Comparison of ENCODE assay signal across 16 cellular contexts in the genomic region with DNA sequence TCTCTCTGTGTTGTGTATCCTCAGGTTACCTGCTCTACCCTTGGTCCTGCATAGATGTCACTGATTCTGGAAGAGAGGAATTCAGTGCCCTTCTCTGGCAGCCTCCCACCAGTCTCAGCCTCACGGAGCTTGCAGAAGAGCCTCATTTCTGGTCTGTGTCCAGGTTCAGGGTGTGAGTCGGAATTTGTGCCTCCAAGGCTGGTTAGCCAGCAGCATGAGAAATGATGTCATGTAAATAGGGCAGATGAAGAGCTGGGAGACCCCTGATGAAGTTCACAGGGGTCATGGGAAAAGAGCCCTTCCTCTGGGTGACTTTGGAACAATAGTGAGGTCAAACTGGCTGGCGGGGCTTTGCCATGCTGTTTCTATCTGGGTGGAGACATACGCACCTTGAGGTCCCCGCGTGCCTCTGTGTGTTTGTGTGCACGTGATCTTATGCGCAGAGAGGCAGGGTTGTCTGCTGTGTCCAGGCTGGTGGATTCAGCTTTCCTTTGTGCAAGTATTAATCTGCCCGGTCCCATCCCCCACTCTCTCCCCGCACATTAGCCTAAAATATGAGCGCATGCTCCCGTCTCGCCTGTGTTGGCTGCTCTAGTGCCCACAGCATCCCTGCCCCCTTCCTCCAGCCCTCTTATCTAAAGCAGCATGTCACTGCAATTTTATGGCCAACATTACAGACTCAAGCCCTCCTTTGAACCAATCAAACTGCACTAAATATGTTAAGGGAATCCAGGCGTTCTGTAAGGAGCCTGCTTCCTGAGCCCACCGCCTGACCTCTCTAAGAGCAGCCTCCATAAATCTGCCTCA.
"Had no signal": no experiment of that assay in that cellular context is flagged by ENCODE, and none has a peak within 500 bp of the region (broad histone marks: within the 10 kb centered on the region; RNA-seq: fewer than 3 reads in every experiment).

No MANE protein-coding gene starts in this region.

- H3K9me3 ChIP-seq: esophagus squamous epithelium, heart right ventricle, left ventricle myocardium inferior, right atrium auricular region, spleen, transverse colon had no signal

- H3K36me3 ChIP-seq: esophagus squamous epithelium, heart right ventricle, left ventricle myocardium inferior, right atrium auricular region, spleen, transverse colon had no signal

- H3K27me3 ChIP-seq: foreskin keratinocyte, heart right ventricle, right atrium auricular region had no signal

- H3K4me3 Mint-ChIP-seq: activated CD4-positive, alpha-beta memory T cell treated with anti-CD3 and anti-CD28 coated beads for 36 hours; activated naive CD8-positive, alpha-beta T cell treated with anti-CD3 and anti-CD28 coated beads for 36 hours; stimulated activated memory B cell treated with anti-CD40 and anti-IgM and Interleukin-4, amounts not matched to agents 10 μg/mL and 1 μg/mL and 100 μg/mL, for 72 hours had no signal

- H3K4me3 ChIP-seq: esophagus squamous epithelium, heart right ventricle, left ventricle myocardium inferior, right atrium auricular region, spleen, transverse colon had no signal

- H3K36me3 Mint-ChIP-seq: activated CD4-positive, alpha-beta memory T cell treated with anti-CD3 and anti-CD28 coated beads for 36 hours; activated naive CD8-positive, alpha-beta T cell treated with anti-CD3 and anti-CD28 coated beads for 36 hours; stimulated activated memory B cell treated with anti-CD40 and anti-IgM and Interleukin-4, amounts not matched to agents 10 μg/mL and 1 μg/mL and 100 μg/mL, for 72 hours had no signal

- H3K4me1 ChIP-seq: esophagus squamous epithelium, foreskin keratinocyte, heart right ventricle, left ventricle myocardium inferior, right atrium auricular region, spleen, transverse colon had no signal

- H3K27ac ChIP-seq: esophagus squamous epithelium, foreskin keratinocyte, heart right ventricle, left ventricle myocardium inferior, right atrium auricular region, spleen, transverse colon had no signal

- H3K27ac Mint-ChIP-seq: activated CD4-positive, alpha-beta memory T cell treated with anti-CD3 and anti-CD28 coated beads for 36 hours; activated naive CD8-positive, alpha-beta T cell treated with anti-CD3 and anti-CD28 coated beads for 36 hours; stimulated activated memory B cell treated with anti-CD40 and anti-IgM and Interleukin-4, amounts not matched to agents 10 μg/mL and 1 μg/mL and 100 μg/mL, for 72 hours had no signal

- H3K9me3 Mint-ChIP-seq: activated naive CD8-positive, alpha-beta T cell treated with anti-CD3 and anti-CD28 coated beads for 36 hours; stimulated activated memory B cell treated with anti-CD40 and anti-IgM and Interleukin-4, amounts not matched to agents 10 μg/mL and 1 μg/mL and 100 μg/mL, for 72 hours had no signal

- H3K4me1 Mint-ChIP-seq: activated naive CD8-positive, alpha-beta T cell treated with anti-CD3 and anti-CD28 coated beads for 36 hours; stimulated activated memory B cell treated with anti-CD40 and anti-IgM and Interleukin-4, amounts not matched to agents 10 μg/mL and 1 μg/mL and 100 μg/mL, for 72 hours had no signal

- DNase-seq: activated CD4-positive, alpha-beta memory T cell treated with anti-CD3 and anti-CD28 coated beads for 36 hours; activated gamma-delta T cell treated with Interleukin-2 at 50 U/mL for 16 hours; activated naive CD8-positive, alpha-beta T cell treated with anti-CD3 and anti-CD28 coated beads for 36 hours; activated T-cell treated with anti-CD3 and anti-CD28 coated beads, Interleukin-2, amount 50 U/mL, for 48 hours; esophagus squamous epithelium; foreskin keratinocyte; heart right ventricle; left ventricle myocardium inferior; mesenchymal stem cell; posterior cingulate gyrus; spleen; stimulated activated CD4-positive, alpha-beta T cell treated with anti-CD3 and anti-CD28 coated beads, Interleukin-1b, Interleukin-23, amount 100 ng/mL, for 48 hours; T-helper 9 cell; transverse colon had no signal

- ATAC-seq: foreskin keratinocyte; heart right ventricle; stimulated activated memory B cell treated with anti-CD40 and anti-IgM and Interleukin-4, amounts not matched to agents 10 μg/mL and 1 μg/mL and 100 μg/mL, for 72 hours had no signal

- H3K27me3 Mint-ChIP-seq: activated CD4-positive, alpha-beta memory T cell treated with anti-CD3 and anti-CD28 coated beads for 36 hours; activated naive CD8-positive, alpha-beta T cell treated with anti-CD3 and anti-CD28 coated beads for 36 hours; stimulated activated memory B cell treated with anti-CD40 and anti-IgM and Interleukin-4, amounts not matched to agents 10 μg/mL and 1 μg/mL and 100 μg/mL, for 72 hours had no signal
